6 cellular contexts compared by ENCODE assay signal in the genomic region with DNA sequence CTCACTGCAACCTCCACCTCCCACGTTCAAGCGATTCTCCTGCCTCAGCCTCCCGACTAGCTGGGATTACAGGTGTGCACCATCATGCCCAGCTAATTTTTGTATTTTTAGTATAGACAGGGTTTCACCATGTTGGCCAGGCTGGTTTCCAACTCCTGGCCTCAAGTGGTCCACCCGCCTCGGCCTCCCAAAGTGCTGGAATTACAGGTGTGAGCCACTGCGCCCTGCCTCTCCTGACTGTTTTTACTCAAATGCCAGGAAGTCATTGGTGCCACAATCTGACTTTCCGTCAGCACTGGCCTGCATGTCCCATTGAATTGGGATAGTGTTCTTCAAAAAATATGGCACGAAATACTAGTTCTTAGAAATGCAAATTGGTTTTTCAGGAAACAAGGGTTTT. TPM values are rescaled to one million over a fixed set of nuclear protein-coding genes. Genes with fewer than 3 reads are reported as not detected.
"Had no signal": no experiment of that assay in that cellular context is flagged by ENCODE, and none has a peak within 500 bp of the region (broad histone marks: within the 10 kb centered on the region; RNA-seq: fewer than 3 reads in every experiment).

No MANE protein-coding gene starts in this region.

RNA-seq across cellular contexts. Expression of a gene that starts 35.1 kb away (rescaled TPM):
- total RNA-seq: activated B cell treated with CpG ODN at 0.5 μM for 24 hours; activated CD4-positive, alpha-beta memory T cell treated with anti-CD3 and anti-CD28 coated beads, Interleukin-2, amount 10 ng/mL, durations not matched to agents 7 days and 5 days; activated CD4-positive, alpha-beta T cell treated with anti-CD3 and anti-CD28 coated beads, Interleukin-2, amount 10 ng/mL, durations not matched to agents 24 days and 14 days; activated CD8-positive, alpha-beta memory T cell treated with anti-CD3 and anti-CD28 coated beads, Interleukin-2, amount 10 ng/mL, durations not matched to agents 7 days and 5 days; activated CD8-positive, alpha-beta T cell treated with anti-CD3 and anti-CD28 coated beads, Interleukin-2, amount 10 ng/mL, durations not matched to agents 7 days and 5 days; activated T-helper 2 cell treated with anti-CD3 and anti-CD28 coated beads, Interferon-gamma antibody, Interleukin-2, Interleukin-4, amounts not matched to agents 10 μg/mL and 5 μg/mL and 100 μg/mL, durations not matched to agents 14 hours and 24 hours and 36 hours had no signal
